26 cellular contexts compared by ENCODE assay signal in genomic region chr11:10026514-10026913, GRCh38.
DNase-seq lines count a peak whose midpoint lies in the region; FAIRE-seq and TF ChIP-seq lines count a peak whose summit lies in the region.
"Had no signal": no experiment of that assay in that cellular context is flagged by ENCODE, and none has a peak within 500 bp of the region (broad histone marks: within the 10 kb centered on the region; RNA-seq: fewer than 3 reads in every experiment).

No MANE protein-coding gene starts in this region.

- intact Hi-C loops in endothelial cell of umbilical vein (cut with micrococcal nuclease): no loop called here
- intact Hi-C loops in Calu3 (cut with micrococcal nuclease; ENCODE audit: unreplicated experiment): no loop called here
- intact Hi-C loops in Caco-2 (cut with micrococcal nuclease; ENCODE audit: unreplicated experiment): no loop called here

- BruUV-seq in endothelial cell of umbilical vein (replicated peaks; lab: Mats Ljungman, UMichigan) (no TSS peak), Calu3 (replicated peaks; lab: Mats Ljungman, UMichigan) (no TSS peak), Caco-2 (replicated peaks; lab: Mats Ljungman, UMichigan) (no TSS peak)

- H3K4me3 ChIP-seq in GM23248: no peak overlapping the region
- no peak overlapping the region for H3K4me3 ChIP-seq in endothelial cell of umbilical vein (replicated peaks in 1 of 3; ENCODE audit: insufficient read depth in 1 of 3, low read depth in 1 of 3, low read length in 3 of 3)
- H3K4me3 ChIP-seq in skeletal muscle cell (ENCODE audit: low read depth, low read length): no peak overlapping the region
- H3K4me3 ChIP-seq in Caco-2 (ENCODE audit: low read depth, low read length): no peak overlapping the region
- H3K4me3 ChIP-seq: hepatocyte, left lung, SJCRH30, spleen, upper lobe of right lung had no signal

- no peaks in the 10 kb centered on the region for H3K9me1 ChIP-seq in endothelial cell of umbilical vein (replicated peaks; ENCODE audit: control insufficient read depth, extremely low read depth, insufficient read depth, low read length)

- CTCF ChIA-PET in endothelial cell of umbilical vein (lab: Charles Lee): interaction anchor here (0.9 to 1.8 kb wide), 3 partner anchors 22 to 207 kb away, joined by 4 read pairs; no protein-coding TSS in a partner anchor
- CTCF ChIA-PET in Calu3 (lab: Charles Lee): no interaction called here
- CTCF ChIA-PET in Caco-2 (lab: Charles Lee): no interaction called here

- POLR2A ChIA-PET in endothelial cell of umbilical vein (lab: Charles Lee) (no interaction called here), Caco-2 (lab: Charles Lee) (no interaction called here)

- H3K4me3 Mint-ChIP-seq in Calu3 (ENCODE audit: low read depth, unreplicated experiment): no peak overlapping the region
- no peak overlapping the region for H3K4me3 Mint-ChIP-seq in Caco-2 (ENCODE audit: unreplicated experiment)
- no peak overlapping the region for H3K4me3 Mint-ChIP-seq in glutamatergic neuron (ENCODE audit: unreplicated experiment)
- H3K4me3 Mint-ChIP-seq: dendritic cell treated with granulocyte-macrophage colony-stimulating factor and Interleukin-4, amounts not matched to agents 40 ng/mL and 50 ng/mL, for 4 days; nephron; stimulated activated effector memory CD8-positive, alpha-beta T cell treated with anti-CD3 and anti-CD28 coated beads, Interleukin-12 subunit alpha, Interleukin-12 subunit beta, amount 100 ng/mL, for 72 hours had no signal

- FAIRE-seq in endothelial cell of umbilical vein (lab: Jason Lieb, UNC) (peak; percentile 21), RCC 7860 (lab: Jason Lieb, UNC) (no peak)
- FAIRE-seq: frontal cortex, GM12891 had no signal

- no peaks in the 10 kb centered on the region for H4K20me1 ChIP-seq in GM23248 (ENCODE audit: insufficient read depth)
- H4K20me1 ChIP-seq in endothelial cell of umbilical vein (replicated peaks; ENCODE audit: control insufficient read depth, extremely low read depth, insufficient read depth, low read length): no peaks in the 10 kb centered on the region

- in situ Hi-C loops in GM23248 (cut with MboI): no loop called here

- DNase-seq in GM23248 (peak; percentile 56), NCI-H226 (peak; percentile 35), endothelial cell of umbilical vein (ENCODE audit: low read depth, low spot score) (peak; percentile 42), skeletal muscle cell (ENCODE audit: low read depth) (peak; percentile 14), RCC 7860 (ENCODE audit: low spot score) (no peak), Calu3 (no peak), Caco-2 (no peak), glutamatergic neuron (no peak)
- DNase-seq: activated CD4-positive, CD25-positive, alpha-beta regulatory T cell treated with anti-CD3 and anti-CD28 coated beads, Interleukin-2, amount 50 U/mL, for 72 hours; activated naive CD4-positive, alpha-beta T cell treated with Interleukin-2 at 50 U/mL for 16 hours; DMS79 treated with DMSO at 0.1 percent for 48 hours; left lung; midbrain; NCI-H1436 treated with DMSO at 0.1 percent for 48 hours; NCI-H526; SJCRH30; spleen; stimulated activated CD4-positive, alpha-beta T cell treated with anti-CD3 and anti-CD28 coated beads, Interleukin-2, amount 100 ng/mL, for 48 hours; upper lobe of right lung had no signal

- no peaks in the 10 kb centered on the region for H3K27me3 Mint-ChIP-seq in Calu3 (ENCODE audit: unreplicated experiment)
- no peaks in the 10 kb centered on the region for H3K27me3 Mint-ChIP-seq in Caco-2 (ENCODE audit: insufficient read depth, unreplicated experiment)
- peaks cover 2% of the 10 kb centered on the region for H3K27me3 Mint-ChIP-seq in glutamatergic neuron (ENCODE audit: unreplicated experiment)
- H3K27me3 Mint-ChIP-seq: dendritic cell treated with granulocyte-macrophage colony-stimulating factor and Interleukin-4, amounts not matched to agents 40 ng/mL and 50 ng/mL, for 4 days had no signal

- H3K79me2 ChIP-seq in GM23248 (ENCODE audit: insufficient read depth) (no peaks in the 10 kb centered on the region), endothelial cell of umbilical vein (ENCODE audit: control insufficient read depth, insufficient read depth, low read length) (no peaks in the 10 kb centered on the region)
- H3K79me2 ChIP-seq: hepatocyte had no signal

- dilution Hi-C loops in endothelial cell of umbilical vein (cut with MboI; ENCODE audit: extremely low pct_ligation_motif_present, low sequenced_read_pairs): no loop called here

- H3K4me1 ChIP-seq in GM23248 (ENCODE audit: insufficient read depth) (peaks cover 34% of the 10 kb centered on the region), endothelial cell of umbilical vein (ENCODE audit: control insufficient read depth, extremely low read depth, insufficient read depth, low read length) (peaks cover 19% of the 10 kb centered on the region), Caco-2 (peaks cover 5% of the 10 kb centered on the region)
- H3K4me1 ChIP-seq: upper lobe of right lung had no signal

- no peaks in the 10 kb centered on the region for H3F3A ChIP-seq in GM23248 (ENCODE audit: insufficient read depth)

- 74 to 81% methylated on average over 2 of the region's 2 CpGs for WGBS in GM23248 (ENCODE audit: low coverage in 1 of 2, low lambda C conversion rate in 2 of 2, missing lambda C conversion rate in 2 of 2), 2 experiments

- H3K4me1 Mint-ChIP-seq in Calu3 (ENCODE audit: low read depth, unreplicated experiment): peaks cover 4% of the 10 kb centered on the region
- peaks cover 4% of the 10 kb centered on the region for H3K4me1 Mint-ChIP-seq in Caco-2 (ENCODE audit: low read depth, unreplicated experiment)
- H3K4me1 Mint-ChIP-seq in glutamatergic neuron (ENCODE audit: low read depth, unreplicated experiment): no peaks in the 10 kb centered on the region
- H3K4me1 Mint-ChIP-seq: stimulated activated effector memory CD8-positive, alpha-beta T cell treated with anti-CD3 and anti-CD28 coated beads, Interleukin-12 subunit alpha, Interleukin-12 subunit beta, amount 100 ng/mL, for 72 hours had no signal

- H3K9me3 ChIP-seq in GM23248 (ENCODE audit: low read depth) (no peaks in the 10 kb centered on the region), endothelial cell of umbilical vein (replicated peaks; ENCODE audit: control insufficient read depth, insufficient read depth, low read length) (no peaks in the 10 kb centered on the region), Caco-2 (no peaks in the 10 kb centered on the region)
- H3K9me3 ChIP-seq: left lung, SJCRH30, spleen, upper lobe of right lung had no signal

- H3K9me3 Mint-ChIP-seq in Calu3 (ENCODE audit: low read depth, unreplicated experiment) (no peaks in the 10 kb centered on the region), Caco-2 (ENCODE audit: unreplicated experiment) (no peaks in the 10 kb centered on the region), glutamatergic neuron (ENCODE audit: unreplicated experiment) (no peaks in the 10 kb centered on the region)
- H3K9me3 Mint-ChIP-seq: dendritic cell treated with granulocyte-macrophage colony-stimulating factor and Interleukin-4, amounts not matched to agents 40 ng/mL and 50 ng/mL, for 4 days; nephron; stimulated activated effector memory CD8-positive, alpha-beta T cell treated with anti-CD3 and anti-CD28 coated beads, Interleukin-12 subunit alpha, Interleukin-12 subunit beta, amount 100 ng/mL, for 72 hours had no signal

- H2AFZ ChIP-seq in GM23248 (no peak overlapping the region), endothelial cell of umbilical vein (ENCODE audit: low read depth, low read length) (no peak overlapping the region)
- H2AFZ ChIP-seq: hepatocyte had no signal

- TF ChIP-seq CTCF in endothelial cell of umbilical vein (IDR thresholded peaks at IDR 0.05; ENCODE audit: extremely low read depth in 1 of 2, insufficient read depth in 1 of 2, low read depth in 1 of 2, low read length in 2 of 2) (no peak), Calu3 (IDR thresholded peaks at IDR 0.05; ENCODE audit: unreplicated experiment) (no peak), Caco-2 (IDR thresholded peaks at IDR 0.05; ENCODE audit: insufficient read depth in 1 of 2, low read depth in 1 of 2, low read length in 1 of 2, severe bottlenecking in 1 of 2, unreplicated experiment in 1 of 2) (no peak), glutamatergic neuron (IDR thresholded peaks at IDR 0.05; ENCODE audit: partially characterized antibody, unreplicated experiment) (no peak)

- H3K36me3 Mint-ChIP-seq in Calu3 (ENCODE audit: insufficient read depth, unreplicated experiment) (no peaks in the 10 kb centered on the region), Caco-2 (ENCODE audit: insufficient read depth, unreplicated experiment) (peaks cover 5% of the 10 kb centered on the region), glutamatergic neuron (ENCODE audit: unreplicated experiment) (no peaks in the 10 kb centered on the region)

- H3K27me3 ChIP-seq in GM23248 (replicated peaks; ENCODE audit: insufficient read depth) (no peaks in the 10 kb centered on the region), endothelial cell of umbilical vein (ENCODE audit: control insufficient read depth in 2 of 2, insufficient read depth in 2 of 2, low read length in 2 of 2) (no peaks in the 10 kb centered on the region), Caco-2 (replicated peaks; ENCODE audit: control insufficient read depth, insufficient read depth, low read length) (no peaks in the 10 kb centered on the region)
- H3K27me3 ChIP-seq: hepatocyte, left lung, SJCRH30, spleen, upper lobe of right lung had no signal

- no peak overlapping the region for H3K27ac Mint-ChIP-seq in Calu3 (ENCODE audit: unreplicated experiment)
- H3K27ac Mint-ChIP-seq in Caco-2 (ENCODE audit: unreplicated experiment): no peak overlapping the region
- H3K27ac Mint-ChIP-seq in glutamatergic neuron (ENCODE audit: unreplicated experiment): no peak overlapping the region
- H3K27ac Mint-ChIP-seq: dendritic cell treated with granulocyte-macrophage colony-stimulating factor and Interleukin-4, amounts not matched to agents 40 ng/mL and 50 ng/mL, for 4 days; nephron; stimulated activated effector memory CD8-positive, alpha-beta T cell treated with anti-CD3 and anti-CD28 coated beads, Interleukin-12 subunit alpha, Interleukin-12 subunit beta, amount 100 ng/mL, for 72 hours had no signal

- H3K9me2 ChIP-seq in GM23248 (ENCODE audit: insufficient read depth): no peaks in the 10 kb centered on the region

- H3K36me3 ChIP-seq in GM23248 (ENCODE audit: low read depth): no peaks in the 10 kb centered on the region
- H3K36me3 ChIP-seq in endothelial cell of umbilical vein (ENCODE audit: control insufficient read depth in 2 of 2, extremely low read depth in 1 of 2, insufficient read depth in 2 of 2, low read length in 2 of 2): no peaks in the 10 kb centered on the region
- no peaks in the 10 kb centered on the region for H3K36me3 ChIP-seq in Caco-2 (ENCODE audit: control insufficient read depth, insufficient read depth, low read length)
- H3K36me3 ChIP-seq: left lung had no signal

- TF ChIP-seq POLR2A in endothelial cell of umbilical vein (IDR thresholded peaks at IDR 0.05; ENCODE audit: low read depth, low read length): no peak

- H3K9ac ChIP-seq in GM23248 (no peak overlapping the region), endothelial cell of umbilical vein (replicated peaks; ENCODE audit: extremely low read depth, insufficient read depth, low read length) (no peak overlapping the region)

- H3K4me2 ChIP-seq in GM23248 (ENCODE audit: unreplicated experiment) (peak overlapping the region; percentile 21), endothelial cell of umbilical vein (ENCODE audit: insufficient read depth, low read length) (no peak overlapping the region)
- H3K4me2 ChIP-seq: hepatocyte had no signal

- H3K27ac ChIP-seq in GM23248: no peak overlapping the region
- H3K27ac ChIP-seq in endothelial cell of umbilical vein (ENCODE audit: insufficient read depth, low read depth, low read length): no peak overlapping the region
- H3K27ac ChIP-seq: hepatocyte, HL-60, left lung, SJCRH30, spleen, upper lobe of right lung had no signal

Comparison
In these comparisons a context has a peak if more than half of its experiments do, and no peak if none do; other contexts are left out.
1. DNase-seq: peak in GM23248 (single experiment), NCI-H226 (single experiment), endothelial cell of umbilical vein (single experiment) and skeletal muscle cell (single experiment); none in RCC 7860 (single experiment), Calu3 (single experiment), Caco-2 (0 of 2) and glutamatergic neuron (single experiment).